ENCODE assay signal across 8 cellular contexts in the genomic region with DNA sequence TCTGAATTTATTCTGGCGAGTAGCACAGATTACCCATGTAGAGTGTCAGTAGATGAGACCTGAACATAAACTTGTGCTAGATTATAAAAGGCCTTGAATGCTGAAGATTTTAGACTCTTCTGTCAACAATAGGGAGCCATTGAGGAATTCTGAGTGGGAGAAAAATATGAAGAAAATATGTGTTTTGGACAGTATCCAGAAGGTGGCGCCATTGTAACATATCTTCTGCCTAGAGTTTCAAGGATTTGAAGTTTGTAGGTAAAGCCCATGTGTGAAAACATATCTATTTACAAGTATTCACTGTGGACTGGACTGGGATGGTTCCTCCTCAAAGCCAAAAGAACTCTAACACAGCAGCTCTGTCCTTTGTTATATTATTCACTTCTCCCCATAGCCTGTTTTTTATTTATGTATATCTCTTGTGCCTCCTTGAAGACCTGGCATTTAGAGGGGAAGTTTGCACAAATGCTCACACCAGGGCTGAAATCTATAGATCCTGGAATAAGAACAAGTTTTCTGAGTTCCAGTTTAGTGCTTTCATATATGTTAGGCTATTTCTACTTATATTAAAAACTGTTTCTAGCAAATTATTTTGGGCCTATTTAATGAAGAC.
DNase-seq lines count a peak whose midpoint lies in the region; ATAC-seq and TF ChIP-seq lines count a peak whose summit lies in the region.

No MANE protein-coding gene starts in this region.

- DNase-seq in CD1c-positive myeloid dendritic cell (ENCODE audit: extremely low spot score) (peak; percentile 25), NCI-H1092 (lab: John Stamatoyannopoulos, UW) (peak; percentile 4), glomerular endothelial cell (ENCODE audit: extremely low read depth, low read depth, low spot score) (peak; percentile 60), smooth muscle cell (lab: John Stamatoyannopoulos, UW; ENCODE audit: unreplicated experiment) (no peak)
- DNase-seq in stimulated activated CD4-positive, alpha-beta T cell treated with anti-CD3 and anti-CD28 coated beads, Interleukin-1b, Interleukin-23, amount 100 ng/mL, for 48 hours = no peak

- 13% methylated on average over 2 of the region's 2 CpGs for WGBS in smooth muscle cell (ENCODE audit: low lambda C conversion rate)

- no peak overlapping the region for H3K9ac ChIP-seq in SU-DHL-6 (ENCODE audit: low read length)
- no peak overlapping the region for H3K9ac ChIP-seq in smooth muscle cell (ENCODE audit: low read depth)

- H3K4me3 ChIP-seq in SU-DHL-6 (ENCODE audit: insufficient read depth, low read length, poor library complexity, severe bottlenecking) = no peak overlapping the region
- H3K4me3 ChIP-seq in smooth muscle cell = no peak overlapping the region

- H3K79me2 ChIP-seq in SU-DHL-6 (ENCODE audit: insufficient read depth, low read length) = no peaks in the 10 kb centered on the region
- no peaks in the 10 kb centered on the region for H3K79me2 ChIP-seq in smooth muscle cell (ENCODE audit: low read depth)

- H3K27me3 ChIP-seq in SU-DHL-6 (ENCODE audit: low read length) = no peaks in the 10 kb centered on the region
- no peaks in the 10 kb centered on the region for H3K27me3 ChIP-seq in smooth muscle cell (ENCODE audit: low read depth)

- H3K4me1 ChIP-seq in smooth muscle cell (ENCODE audit: low read depth) = peaks cover 6% of the 10 kb centered on the region

- TF ChIP-seq CTCF in SU-DHL-6 (IDR thresholded peaks at IDR 0.05; ENCODE audit: insufficient read depth, low read length, poor library complexity, severe bottlenecking) (peak; percentile 41), smooth muscle cell (IDR thresholded peaks at IDR 0.05; ENCODE audit: borderline replicate concordance, insufficient read depth, poor library complexity, severe bottlenecking) (peak; percentile 74)

- H3K9me2 ChIP-seq in SU-DHL-6 (replicated peaks; ENCODE audit: insufficient read depth, low read length) = no peaks in the 10 kb centered on the region

- H3F3A ChIP-seq in SU-DHL-6 (ENCODE audit: insufficient read depth) = no peaks in the 10 kb centered on the region
- H3F3A ChIP-seq in smooth muscle cell (ENCODE audit: low read depth) = peaks cover 3% of the 10 kb centered on the region

- H3K4me2 ChIP-seq in SU-DHL-6 (ENCODE audit: low read depth, low read length, poor library complexity, severe bottlenecking) (no peak overlapping the region), smooth muscle cell (no peak overlapping the region)

- H3K27ac ChIP-seq in SU-DHL-6 (ENCODE audit: low read depth, low read length) (no peak overlapping the region), smooth muscle cell (ENCODE audit: low read depth) (no peak overlapping the region)

- ATAC-seq in GM19372 (IDR thresholded peaks at IDR 0.05; ENCODE audit: low read depth, unreplicated experiment) (peak; percentile 57), HG02970 (IDR thresholded peaks at IDR 0.05; ENCODE audit: low FRiP score, unreplicated experiment) (no peak)

- H2AFZ ChIP-seq in SU-DHL-6 (ENCODE audit: low read depth, low read length, severe bottlenecking) = no peak overlapping the region
- no peak overlapping the region for H2AFZ ChIP-seq in smooth muscle cell (ENCODE audit: low read depth)

- H3K9me3 ChIP-seq in SU-DHL-6 (ENCODE audit: insufficient read depth, low read length) (no peaks in the 10 kb centered on the region), smooth muscle cell (replicated peaks; ENCODE audit: low read depth) (no peaks in the 10 kb centered on the region)

- H3K36me3 ChIP-seq in SU-DHL-6 (ENCODE audit: low read length) (no peaks in the 10 kb centered on the region), smooth muscle cell (ENCODE audit: low read depth) (no peaks in the 10 kb centered on the region)

- H4K20me1 ChIP-seq in SU-DHL-6 (ENCODE audit: low read depth, low read length) = no peaks in the 10 kb centered on the region
- H4K20me1 ChIP-seq in smooth muscle cell (ENCODE audit: low read depth) = no peaks in the 10 kb centered on the region

Comparison
In these comparisons a context has a peak if more than half of its experiments do, and no peak if none do; other contexts are left out.
1. DNase-seq: peak in CD1c-positive myeloid dendritic cell (single experiment), NCI-H1092 (single experiment) and glomerular endothelial cell (single experiment); none in smooth muscle cell (single experiment) and stimulated activated CD4-positive, alpha-beta T cell treated with anti-CD3 and anti-CD28 coated beads, Interleukin-1b, Interleukin-23, amount 100 ng/mL, for 48 hours (single experiment).